9 cellular contexts compared by ENCODE assay signal in the genomic region with DNA sequence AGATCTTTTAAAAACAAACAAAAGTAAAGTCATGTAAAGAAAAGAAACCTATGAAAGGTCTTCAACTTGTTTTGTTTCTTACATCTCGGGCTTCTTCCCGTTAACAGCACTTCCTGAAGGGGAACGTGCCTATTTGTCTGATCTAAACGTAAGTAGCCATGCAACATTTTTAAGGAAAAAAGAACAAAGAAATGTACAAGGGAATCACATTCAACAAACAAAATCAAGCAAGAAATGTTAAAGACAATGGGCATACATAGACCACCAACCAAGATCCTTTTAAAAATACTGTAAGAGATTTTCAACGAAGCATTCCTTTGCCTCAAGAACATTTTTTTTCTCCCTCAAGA.
DNase-seq lines count a peak whose midpoint lies in the region; ATAC-seq and TF ChIP-seq lines count a peak whose summit lies in the region.
"Had no signal": no experiment of that assay in that cellular context is flagged by ENCODE, and none has a peak within 500 bp of the region (broad histone marks: within the 10 kb centered on the region; RNA-seq: fewer than 3 reads in every experiment).

No MANE protein-coding gene starts in this region.

- H3K27me3 ChIP-seq in iPS-18a (ENCODE audit: control insufficient read depth, insufficient read depth, low read length) (no peaks in the 10 kb centered on the region), tibial artery (no peaks in the 10 kb centered on the region)

- no peaks in the 10 kb centered on the region for H3K36me3 ChIP-seq in iPS-18a (ENCODE audit: control insufficient read depth, low read depth, low read length)
- no peaks in the 10 kb centered on the region for H3K36me3 ChIP-seq in tibial artery

- peaks cover 5% of the 10 kb centered on the region for H3K27me3 Mint-ChIP-seq in activated T-cell treated with anti-CD3 and anti-CD28 coated beads, Interleukin-2, amount 50 U/mL, for 24 hours

- H3K27ac ChIP-seq in iPS-18a (ENCODE audit: low read length) (no peak overlapping the region), tibial artery (peak overlapping the region; percentile 29 to 50)

- peaks cover 10% of the 10 kb centered on the region for H3K4me1 ChIP-seq in iPS-18a (ENCODE audit: control insufficient read depth, low read depth, low read length)
- H3K4me1 ChIP-seq in tibial artery: peaks cover 0 to 21% (median 2%) of the 10 kb centered on the region in 4 donors

- peak overlapping the region; percentile 91 for H3K27ac Mint-ChIP-seq in activated T-cell treated with anti-CD3 and anti-CD28 coated beads, Interleukin-2, amount 50 U/mL, for 24 hours

- TF ChIP-seq CTCF in WI38 (IDR thresholded peaks at IDR 0.05; ENCODE audit: low read depth, low read length): no peak
- TF ChIP-seq CTCF in tibial artery (IDR thresholded peaks at IDR 0.05): no peak

- H3K4me3 Mint-ChIP-seq in activated T-cell treated with anti-CD3 and anti-CD28 coated beads, Interleukin-2, amount 50 U/mL, for 24 hours: peak overlapping the region; percentile 70

- no peak for DNase-seq in activated T-cell treated with anti-CD3 and anti-CD28 coated beads, Interleukin-2, amount 50 U/mL, for 24 hours
- DNase-seq in activated T-cell treated with anti-CD3 and anti-CD28 coated beads, Interleukin-2, amount 50 U/mL, for 48 hours: no peak
- DNase-seq in tibial artery (no peak), NCI-H2029 treated with DMSO at 0.1 percent for 48 hours (lab: John Stamatoyannopoulos, UW) (no peak)
- DNase-seq in effector CD8-positive, alpha-beta T cell (lab: John Stamatoyannopoulos, UW): no peak
- DNase-seq: DMS53 had no signal

- no peaks in the 10 kb centered on the region for H3K36me3 Mint-ChIP-seq in activated T-cell treated with anti-CD3 and anti-CD28 coated beads, Interleukin-2, amount 50 U/mL, for 24 hours (ENCODE audit: low read depth)

- no peaks in the 10 kb centered on the region for H3K9me3 Mint-ChIP-seq in activated T-cell treated with anti-CD3 and anti-CD28 coated beads, Interleukin-2, amount 50 U/mL, for 24 hours

- no peak overlapping the region for H3K9ac ChIP-seq in iPS-18a (ENCODE audit: low read length)

- peaks cover 13% of the 10 kb centered on the region for H3K4me1 Mint-ChIP-seq in activated T-cell treated with anti-CD3 and anti-CD28 coated beads, Interleukin-2, amount 50 U/mL, for 24 hours (ENCODE audit: low read depth)

- H3K9me3 ChIP-seq in iPS-18a (ENCODE audit: control insufficient read depth, low read depth, low read length) (no peaks in the 10 kb centered on the region), tibial artery (no peaks in the 10 kb centered on the region)

- H3K4me3 ChIP-seq in WI38 (ENCODE audit: low read depth, low read length) (peak overlapping the region; percentile 34), iPS-18a (ENCODE audit: low read length) (peak overlapping the region; percentile 28), tibial artery (peak overlapping the region; percentile 43 to 45)

- intact Hi-C loops in tibial artery (cut with DNase I; ENCODE audit: low total_unique reads): no loop called here

- no peak for ATAC-seq in HG03354 (IDR thresholded peaks at IDR 0.05; ENCODE audit: poor library complexity, severe bottlenecking, unreplicated experiment)
